8 cellular contexts compared by ENCODE assay signal in genomic region chr17:34981538-34982241, GRCh38. TPM values are rescaled to one million over a fixed set of nuclear protein-coding genes. Genes with fewer than 3 reads are reported as not detected.
DNase-seq lines count a peak whose midpoint lies in the region; ATAC-seq and TF ChIP-seq lines count a peak whose summit lies in the region.

No MANE protein-coding gene starts in this region.

- no peaks in the 10 kb centered on the region for H3K9me3 ChIP-seq in colonic mucosa

- H3K36me3 ChIP-seq in colonic mucosa = no peaks in the 10 kb centered on the region

- peak overlapping the region; percentile 84 to 94 (median 92) for H3K4me3 Mint-ChIP-seq in naive thymus-derived CD8-positive, alpha-beta T cell

- peaks cover 30 to 56% (median 54%) of the 10 kb centered on the region in 4 donors for H3K4me1 Mint-ChIP-seq in naive thymus-derived CD8-positive, alpha-beta T cell

- peak overlapping the region; percentile 89 to 99 for H3K9ac ChIP-seq in colonic mucosa (ENCODE audit: low read depth in 2 of 2, low read length in 2 of 2)

- no peaks in the 10 kb centered on the region for H3K27me3 Mint-ChIP-seq in naive thymus-derived CD8-positive, alpha-beta T cell

- intact Hi-C loops in colonic mucosa (cut with DNase I) = no loop called here

- ATAC-seq in naive thymus-derived CD8-positive, alpha-beta T cell = no peak
- ATAC-seq in esophagus mucosa (no peak), HG03280 (IDR thresholded peaks at IDR 0.05; ENCODE audit: unreplicated experiment) (no peak)

- H3K27ac ChIP-seq in colonic mucosa = peak overlapping the region; percentile 99

- DNase-seq in NCI-H2029 (lab: John Stamatoyannopoulos, UW) (peak; percentile 30), NCI-H2029 treated with DMSO at 0.1 percent for 48 hours (lab: John Stamatoyannopoulos, UW) (no peak), NCI-H2227 (lab: John Stamatoyannopoulos, UW; ENCODE audit: unreplicated experiment) (peak; percentile 17), colonic mucosa (no peak), NCI-H1048 (lab: John Stamatoyannopoulos, UW) (no peak)
- no peak for DNase-seq in naive thymus-derived CD8-positive, alpha-beta T cell

- no peaks in the 10 kb centered on the region for H3K27me3 ChIP-seq in colonic mucosa

- POLR2A ChIA-PET in naive thymus-derived CD8-positive, alpha-beta T cell (lab: Charles Lee) = interaction anchor here (0.6 to 4.5 kb wide), 16 partner anchors 9 to 790 kb away, joined by 3 to 34 read pairs (median 8); partner anchors contain the start of genes CCT6B, RAD51D, RFFL and ZNF830

- peak overlapping the region; percentile 92 to 99 (median 98) for H3K27ac Mint-ChIP-seq in naive thymus-derived CD8-positive, alpha-beta T cell

- peak overlapping the region; percentile 92 for H3K4me3 ChIP-seq in colonic mucosa

- no peaks in the 10 kb centered on the region for H3K4me1 ChIP-seq in colonic mucosa

- H3K9me3 Mint-ChIP-seq in naive thymus-derived CD8-positive, alpha-beta T cell = no peaks in the 10 kb centered on the region

- TF ChIP-seq CTCF in colonic mucosa (IDR thresholded peaks at IDR 0.05) = no peak

- H3K36me3 Mint-ChIP-seq in naive thymus-derived CD8-positive, alpha-beta T cell = peaks cover 0 to 34% (median 11%) of the 10 kb centered on the region in 3 donors

RNA-seq across cellular contexts. Expression of gene LIG3, which starts 1.4 kb away (rescaled TPM):
- total RNA-seq in colonic mucosa (10 to 100 TPM; 29.1 to 42.9 TPM), esophagus mucosa (22.8 TPM)
- 10 to 100 TPM; 49.8 to 51.7 TPM for total RNA-seq in naive thymus-derived CD8-positive, alpha-beta T cell
- 10 to 100 TPM; 12.2 to 15.2 (median 13.1) TPM for polyA plus RNA-seq in naive thymus-derived CD8-positive, alpha-beta T cell

RNA-seq across cellular contexts. Expression of gene ZNF830, which starts 20.4 kb away (rescaled TPM):
- total RNA-seq in colonic mucosa (10 to 100 TPM; 12.6 to 14.3 TPM), esophagus mucosa (7.7 TPM)
- 10 to 100 TPM; 48.0 to 55.6 TPM for total RNA-seq in naive thymus-derived CD8-positive, alpha-beta T cell
- polyA plus RNA-seq in naive thymus-derived CD8-positive, alpha-beta T cell = 10 to 100 TPM; 17.4 to 27.6 (median 18.7) TPM

RNA-seq across cellular contexts. Expression of gene CCT6B, which starts 20.4 kb away (rescaled TPM):
- total RNA-seq in colonic mucosa (1 to 10 TPM in 1 of 2 donors, under 1 TPM in 1; 0.67 to 2.3 TPM), esophagus mucosa (0.96 TPM)
- 1 to 10 TPM; 3.9 to 4.0 TPM for total RNA-seq in naive thymus-derived CD8-positive, alpha-beta T cell
- 1 to 10 TPM in 2 of 3 donors, under 1 TPM in 1; 0.35 to 2.4 (median 1.3) TPM for polyA plus RNA-seq in naive thymus-derived CD8-positive, alpha-beta T cell

Comparison
In these comparisons a context has a peak if more than half of its experiments do, and no peak if none do; other contexts are left out.
1. DNase-seq: peak in NCI-H2029 (single experiment) and NCI-H2227 (single experiment); none in NCI-H2029 treated with DMSO at 0.1 percent for 48 hours (single experiment), colonic mucosa (single experiment), naive thymus-derived CD8-positive, alpha-beta T cell (0 of 10) and NCI-H1048 (single experiment).